ENCODE assay signal across 8 cellular contexts in genomic region chr6:105733556-105734162, GRCh38.
DNase-seq lines count a peak whose midpoint lies in the region; ATAC-seq and TF ChIP-seq lines count a peak whose summit lies in the region.

No MANE protein-coding gene starts in this region.

- no peaks in the 10 kb centered on the region for H3K4me1 Mint-ChIP-seq in WTC11

- H3K4me3 ChIP-seq in H7 (ENCODE audit: insufficient read depth, low read depth, low read length) = no peak overlapping the region

- no peaks in the 10 kb centered on the region for H3K36me3 ChIP-seq in H7 (replicated peaks; ENCODE audit: control insufficient read depth, insufficient read depth, low read length)

- no peak overlapping the region for H3K27ac Mint-ChIP-seq in WTC11

- peak; percentile 39 for DNase-seq in COR-L47 (lab: John Stamatoyannopoulos, UW)
- peak; percentile 10 for DNase-seq in KG1 (lab: John Stamatoyannopoulos, UW)
- DNase-seq in WTC11 (ENCODE audit: low spot score) = no peak
- DNase-seq in left lobe of liver (ENCODE audit: low spot score) = no peak
- DNase-seq in H7 = no peak
- DNase-seq in germinal center (ENCODE audit: low spot score) = no peak
- no peak for DNase-seq in DMS79 treated with DMSO at 0.1 percent for 48 hours (lab: John Stamatoyannopoulos, UW)
- no peak for DNase-seq in NCI-H187 treated with DMSO at 0.1 percent for 48 hours (lab: John Stamatoyannopoulos, UW)

- peak; percentile 40; the same call in 1 of the 2 replicates for TF ChIP-seq CTCF in WTC11 (IDR thresholded peaks at IDR 0.05)

- no peak overlapping the region for H3K4me3 Mint-ChIP-seq in WTC11

- no peaks in the 10 kb centered on the region for H3K27me3 Mint-ChIP-seq in WTC11 (ENCODE audit: low read depth)

- POLR2A ChIA-PET in WTC11 (lab: Charles Lee) = no interaction called here

- peaks cover 13% of the 10 kb centered on the region for H3K9me3 Mint-ChIP-seq in WTC11

- H3K36me3 Mint-ChIP-seq in WTC11 = 0 out of 2 replicates have a peak, but pooled peaks cover 5% of the 10 kb centered on the region

- H3K27me3 ChIP-seq in H7 (ENCODE audit: control insufficient read depth, insufficient read depth, low read length) = no peaks in the 10 kb centered on the region

- ATAC-seq in WTC11 = no peak
- peak; percentile 69 for ATAC-seq in left lobe of liver

- CTCF ChIA-PET in WTC11 (lab: Charles Lee) = no interaction called here

TF ChIP-seq in WTC11, 78 proteins besides CTCF, POLR2A, EP300 and RAD21:
- no peak for TF ChIP-seq KAT7 (CRISPR knock-in tag; IDR thresholded peaks at IDR 0.05; ENCODE audit: borderline replicate concordance)
- TF ChIP-seq ERG (CRISPR knock-in tag; IDR thresholded peaks at IDR 0.05) = no peak
- TF ChIP-seq MXD4 (CRISPR knock-in tag; IDR thresholded peaks at IDR 0.05; ENCODE audit: borderline replicate concordance) = no peak
- TF ChIP-seq RORB (CRISPR knock-in tag; IDR thresholded peaks at IDR 0.05) = no peak
- TF ChIP-seq ZNF396 (CRISPR knock-in tag; IDR thresholded peaks at IDR 0.05; ENCODE audit: borderline replicate concordance) = no peak
- TF ChIP-seq ARID4B (CRISPR knock-in tag; IDR thresholded peaks at IDR 0.05; ENCODE audit: borderline replicate concordance) = no peak
- no peak for TF ChIP-seq IRF2 (CRISPR knock-in tag; IDR thresholded peaks at IDR 0.05; ENCODE audit: borderline replicate concordance, low read depth)
- no peak for TF ChIP-seq SOX15 (CRISPR knock-in tag; IDR thresholded peaks at IDR 0.05)
- TF ChIP-seq NR2C2 (CRISPR knock-in tag; IDR thresholded peaks at IDR 0.05) = no peak
- TF ChIP-seq IRF1 (CRISPR knock-in tag; IDR thresholded peaks at IDR 0.05) = no peak
- no peak for TF ChIP-seq CREM (CRISPR knock-in tag; IDR thresholded peaks at IDR 0.05)
- TF ChIP-seq ATF1 (CRISPR knock-in tag; IDR thresholded peaks at IDR 0.05) = no peak
- TF ChIP-seq SP1 (CRISPR knock-in tag; conservative IDR thresholded peaks at IDR 0.05) = no peak

Comparison
In these comparisons a context has a peak if more than half of its experiments do, and no peak if none do; other contexts are left out.
1. DNase-seq: peak in COR-L47 (single experiment) and KG1 (single experiment); none in WTC11 (single experiment), left lobe of liver (single experiment), H7 (single experiment), germinal center (single experiment), DMS79 treated with DMSO at 0.1 percent for 48 hours (single experiment) and NCI-H187 treated with DMSO at 0.1 percent for 48 hours (single experiment).